In genomic region chr5:169980418-169981053, GRCh38 we compare ENCODE assay signal across 9 cellular contexts. TPM values are rescaled to one million over a fixed set of nuclear protein-coding genes. Genes with fewer than 3 reads are reported as not detected.
DNase-seq lines count a peak whose midpoint lies in the region; ATAC-seq and TF ChIP-seq lines count a peak whose summit lies in the region.
"Had no signal": no experiment of that assay in that cellular context is flagged by ENCODE, and none has a peak within 500 bp of the region (broad histone marks: within the 10 kb centered on the region; RNA-seq: fewer than 3 reads in every experiment).

Gene INSYN2B (minus strand): TSS chr5:169980495. CDS start chr5:169883898, 96,597 bp downstream.

- no peaks in the 10 kb centered on the region for H3K9me3 Mint-ChIP-seq in stimulated activated memory B cell treated with anti-CD40 and anti-IgM and Interleukin-4, amounts not matched to agents 10 μg/mL and 1 μg/mL and 100 μg/mL, for 72 hours
- H3K9me3 Mint-ChIP-seq: natural killer cell treated with Interleukin-12 subunit alpha and Interleukin-12 subunit beta and Interleukin-15 and Interleukin-18, amount 100 ng/mL, for 72 hours had no signal

- peaks cover 38% of the 10 kb centered on the region for H3K36me3 Mint-ChIP-seq in stimulated activated memory B cell treated with anti-CD40 and anti-IgM and Interleukin-4, amounts not matched to agents 10 μg/mL and 1 μg/mL and 100 μg/mL, for 72 hours

- H3K4me2 ChIP-seq in skeletal muscle satellite cell (ENCODE audit: low read length): peak within 1 kb of the TSS; percentile 86

- H3K27ac ChIP-seq in brain microvascular endothelial cell (peak within 1 kb of the TSS; percentile 9), iPS-18a (ENCODE audit: low read length) (no peak within 1 kb of the TSS)

- H3K4me3 ChIP-seq in brain microvascular endothelial cell (ENCODE audit: low read depth, low read length) (peak within 1 kb of the TSS; percentile 80), iPS-18a (ENCODE audit: low read length) (peak within 1 kb of the TSS; percentile 61), skeletal muscle satellite cell (ENCODE audit: low read length) (peak within 1 kb of the TSS; percentile 70)

- no peak within 1 kb of the TSS for H3K4me3 Mint-ChIP-seq in stimulated activated memory B cell treated with anti-CD40 and anti-IgM and Interleukin-4, amounts not matched to agents 10 μg/mL and 1 μg/mL and 100 μg/mL, for 72 hours
- H3K4me3 Mint-ChIP-seq: natural killer cell treated with Interleukin-12 subunit alpha and Interleukin-12 subunit beta and Interleukin-15 and Interleukin-18, amount 100 ng/mL, for 72 hours had no signal

- H3K27me3 Mint-ChIP-seq in stimulated activated memory B cell treated with anti-CD40 and anti-IgM and Interleukin-4, amounts not matched to agents 10 μg/mL and 1 μg/mL and 100 μg/mL, for 72 hours: no peaks in the 10 kb centered on the region
- H3K27me3 Mint-ChIP-seq: natural killer cell treated with Interleukin-12 subunit alpha and Interleukin-12 subunit beta and Interleukin-15 and Interleukin-18, amount 100 ng/mL, for 72 hours had no signal

- no peaks in the 10 kb centered on the region for H3K4me1 Mint-ChIP-seq in stimulated activated memory B cell treated with anti-CD40 and anti-IgM and Interleukin-4, amounts not matched to agents 10 μg/mL and 1 μg/mL and 100 μg/mL, for 72 hours

- TF ChIP-seq CTCF in brain microvascular endothelial cell (IDR thresholded peaks at IDR 0.05; ENCODE audit: low read depth, low read length, missing control alignments): peak; percentile 74

- H3K9ac ChIP-seq in iPS-18a (ENCODE audit: low read length) (peak within 1 kb of the TSS; percentile 30), skeletal muscle satellite cell (ENCODE audit: low read depth, low read length) (peak within 1 kb of the TSS; percentile 87)

- DNase-seq in activated CD4-positive, alpha-beta T cell treated with anti-CD3 and anti-CD28 coated beads for 48 hours: peak; percentile 56
- no peak for DNase-seq in activated CD4-positive, alpha-beta T cell treated with anti-CD3 and anti-CD28 coated beads for 1 hour
- DNase-seq in NCI-H748 treated with DMSO at 0.1 percent for 48 hours (lab: John Stamatoyannopoulos, UW) (peak; percentile 87), brain microvascular endothelial cell (peak; percentile 94)

- H3K27me3 ChIP-seq in brain microvascular endothelial cell (replicated peaks) (no peaks in the 10 kb centered on the region), iPS-18a (ENCODE audit: control insufficient read depth, insufficient read depth, low read length) (peaks cover 33% of the 10 kb centered on the region), skeletal muscle satellite cell (ENCODE audit: control insufficient read depth, insufficient read depth, low read length) (no peaks in the 10 kb centered on the region)

- H3K4me1 ChIP-seq in iPS-18a (ENCODE audit: control insufficient read depth, low read depth, low read length) (peaks cover 42% of the 10 kb centered on the region), skeletal muscle satellite cell (ENCODE audit: control insufficient read depth, insufficient read depth, low read length) (peaks cover 37% of the 10 kb centered on the region)

- in situ Hi-C loops in brain microvascular endothelial cell (cut with HindIII; ENCODE audit: low pct_ligation_motif_present, low sequenced_read_pairs): no loop called here

- H3K36me3 ChIP-seq in brain microvascular endothelial cell (replicated peaks) (no peaks in the 10 kb centered on the region), iPS-18a (ENCODE audit: control insufficient read depth, low read depth, low read length) (no peaks in the 10 kb centered on the region), skeletal muscle satellite cell (ENCODE audit: insufficient read depth, low read length) (no peaks in the 10 kb centered on the region)

- H3K27ac Mint-ChIP-seq in stimulated activated memory B cell treated with anti-CD40 and anti-IgM and Interleukin-4, amounts not matched to agents 10 μg/mL and 1 μg/mL and 100 μg/mL, for 72 hours: no peak within 1 kb of the TSS
- H3K27ac Mint-ChIP-seq: natural killer cell treated with Interleukin-12 subunit alpha and Interleukin-12 subunit beta and Interleukin-15 and Interleukin-18, amount 100 ng/mL, for 72 hours had no signal

- peak; percentile 50 for ATAC-seq in HG02852 (IDR thresholded peaks at IDR 0.05; ENCODE audit: unreplicated experiment)
- no peak for ATAC-seq in stimulated activated memory B cell treated with anti-CD40 and anti-IgM and Interleukin-4, amounts not matched to agents 10 μg/mL and 1 μg/mL and 100 μg/mL, for 72 hours

- H3K9me3 ChIP-seq in iPS-18a (ENCODE audit: control insufficient read depth, low read depth, low read length) (no peaks in the 10 kb centered on the region), skeletal muscle satellite cell (replicated peaks; ENCODE audit: low read length) (no peaks in the 10 kb centered on the region)

RNA-seq across cellular contexts. Expression of gene INSYN2B, which starts in this region (rescaled TPM):
- total RNA-seq in skeletal muscle satellite cell (2012; rRNA removed): 4.6 and 11.9 TPM in 2 replicates
- total RNA-seq: natural killer cell treated with Interleukin-12 subunit alpha and Interleukin-12 subunit beta and Interleukin-15 and Interleukin-18, amount 100 ng/mL, for 72 hours had no signal
